ENCODE assay signal across 9 cellular contexts in genomic region chr9:74499111-74499601, GRCh38. TPM values are rescaled to one million over a fixed set of nuclear protein-coding genes. Genes with fewer than 3 reads are reported as not detected.
DNase-seq lines count a peak whose midpoint lies in the region; ATAC-seq, FAIRE-seq and TF ChIP-seq lines count a peak whose summit lies in the region.
"Had no signal": no experiment of that assay in that cellular context is flagged by ENCODE, and none has a peak within 500 bp of the region (broad histone marks: within the 10 kb centered on the region; RNA-seq: fewer than 3 reads in every experiment).

No MANE protein-coding gene starts in this region.

- peak overlapping the region; percentile 63 to 69 for H3K4me3 ChIP-seq in ascending aorta
- H3K4me3 ChIP-seq in kidney (ENCODE audit: low read length in 2 of 2), result peak overlapping the region; percentile 36 to 90
- H3K4me3 ChIP-seq in suprapubic skin, result peak overlapping the region; percentile 54
- no peak overlapping the region for H3K4me3 ChIP-seq in small intestine (ENCODE audit: low read depth in 1 of 2, low read length in 2 of 2)

- H3K9me3 Mint-ChIP-seq in T-helper 2 cell treated with Interferon-gamma antibody and Interleukin-4, amounts not matched to agents 5 μg/mL and 100 μg/mL, for 36 hours, result no peaks in the 10 kb centered on the region

- H3K9me3 ChIP-seq in ascending aorta (no peaks in the 10 kb centered on the region), kidney (ENCODE audit: control insufficient read depth in 1 of 2, low read length in 2 of 2) (no peaks in the 10 kb centered on the region), suprapubic skin (no peaks in the 10 kb centered on the region), small intestine (ENCODE audit: control insufficient read depth, low read depth) (no peaks in the 10 kb centered on the region)

- no peaks in the 10 kb centered on the region for H3K36me3 ChIP-seq in ascending aorta
- H3K36me3 ChIP-seq in kidney (ENCODE audit: control insufficient read depth in 1 of 2, insufficient read depth in 2 of 2, low read length in 2 of 2), result no peaks in the 10 kb centered on the region
- H3K36me3 ChIP-seq in suprapubic skin, result no peaks in the 10 kb centered on the region
- H3K36me3 ChIP-seq in small intestine (ENCODE audit: control insufficient read depth in 2 of 2, insufficient read depth in 2 of 2, low read length in 2 of 2), result no peaks in the 10 kb centered on the region

- H3K9ac ChIP-seq in kidney (ENCODE audit: low read length in 2 of 2), result no peak overlapping the region

- no peak overlapping the region for H3K27ac ChIP-seq in ascending aorta
- H3K27ac ChIP-seq in kidney (ENCODE audit: low read depth in 2 of 2, low read length in 2 of 2), result no peak overlapping the region
- H3K27ac ChIP-seq in suprapubic skin, result no peak overlapping the region
- no peak overlapping the region for H3K27ac ChIP-seq in small intestine (ENCODE audit: low read depth in 1 of 2, low read length in 1 of 2)
- H3K27ac ChIP-seq: epithelial cell of prostate had no signal

- H3K4me1 ChIP-seq in ascending aorta, result peaks cover 5 to 13% of the 10 kb centered on the region in 2 donors
- H3K4me1 ChIP-seq in kidney (ENCODE audit: control insufficient read depth in 1 of 2, insufficient read depth in 1 of 2, low read depth in 1 of 2, low read length in 2 of 2), result peaks cover 0 to 10% of the 10 kb centered on the region in 2 donors
- peaks cover 42% of the 10 kb centered on the region for H3K4me1 ChIP-seq in suprapubic skin
- peaks cover 0 to 2% of the 10 kb centered on the region in 2 donors for H3K4me1 ChIP-seq in small intestine (ENCODE audit: control insufficient read depth in 2 of 2, insufficient read depth in 1 of 2, low read depth in 1 of 2, low read length in 1 of 2)

- peaks cover 6% of the 10 kb centered on the region for H3K36me3 Mint-ChIP-seq in T-helper 2 cell treated with Interferon-gamma antibody and Interleukin-4, amounts not matched to agents 5 μg/mL and 100 μg/mL, for 36 hours (ENCODE audit: low read depth)

- WGBS in suprapubic skin, result under 1% methylated on average over 18 of the region's 19 CpGs
- 2 to 12% (median 8%) methylated on average over 19 of the region's 19 CpGs for WGBS in small intestine, 3 donors

- no peak for TF ChIP-seq POLR2A in suprapubic skin (IDR thresholded peaks at IDR 0.05)

- DNase-seq in T-helper 2 cell treated with Interferon-gamma antibody and Interleukin-4, amounts not matched to agents 5 μg/mL and 100 μg/mL, for 36 hours (ENCODE audit: low spot score), result no peak
- no peak for DNase-seq in T-helper 2 cell
- DNase-seq in ascending aorta (ENCODE audit: low spot score in 2 of 2), result no peak
- DNase-seq in kidney, result peak; percentile 48
- DNase-seq in suprapubic skin (ENCODE audit: low spot score in 2 of 2), result no peak
- DNase-seq in small intestine, result no peak

- H3K27me3 ChIP-seq in ascending aorta (no peaks in the 10 kb centered on the region), suprapubic skin (peaks cover 58% of the 10 kb centered on the region), small intestine (ENCODE audit: control insufficient read depth in 2 of 2, insufficient read depth in 2 of 2, low read length in 2 of 2) (peaks cover 0 to 37% of the 10 kb centered on the region in 2 donors)

- peaks cover 69% of the 10 kb centered on the region for H3K27me3 Mint-ChIP-seq in T-helper 2 cell treated with Interferon-gamma antibody and Interleukin-4, amounts not matched to agents 5 μg/mL and 100 μg/mL, for 36 hours (ENCODE audit: low read depth)

- H3K4me3 Mint-ChIP-seq in T-helper 2 cell treated with Interferon-gamma antibody and Interleukin-4, amounts not matched to agents 5 μg/mL and 100 μg/mL, for 36 hours, result peak overlapping the region; percentile 71

- TF ChIP-seq EP300 in suprapubic skin (IDR thresholded peaks at IDR 0.05), result no peak

- FAIRE-seq in kidney (lab: Jason Lieb, UNC), result no peak
- no peak for FAIRE-seq in small intestine (lab: Jason Lieb, UNC)

- H3K4me1 Mint-ChIP-seq in T-helper 2 cell treated with Interferon-gamma antibody and Interleukin-4, amounts not matched to agents 5 μg/mL and 100 μg/mL, for 36 hours (ENCODE audit: low read depth), result peaks cover 23% of the 10 kb centered on the region

- ATAC-seq in GM19463 (IDR thresholded peaks at IDR 0.05; ENCODE audit: unreplicated experiment) (no peak), HG03469 (IDR thresholded peaks at IDR 0.05; ENCODE audit: unreplicated experiment) (no peak)

- intact Hi-C loops in ascending aorta (cut with DNase I), result no loop called here
- intact Hi-C loops in kidney (cut with DNase I), result no loop called here

- TF ChIP-seq CTCF in ascending aorta (IDR thresholded peaks at IDR 0.05) (no peak), kidney (IDR thresholded peaks at IDR 0.05; ENCODE audit: borderline replicate concordance, extremely low read depth, insufficient read depth) (no peak), suprapubic skin (IDR thresholded peaks at IDR 0.05) (no peak)

- no peak overlapping the region for H3K27ac Mint-ChIP-seq in T-helper 2 cell treated with Interferon-gamma antibody and Interleukin-4, amounts not matched to agents 5 μg/mL and 100 μg/mL, for 36 hours

RNA-seq across cellular contexts. Expression of gene RORB, which starts 2.0 kb away (rescaled TPM):
- total RNA-seq in ascending aorta, result 0.21 TPM
- 0.41 TPM for total RNA-seq in kidney
- 0.11 TPM for polyA plus RNA-seq in kidney (ENCODE audit: insufficient read depth, low read depth, low replicate concordance)
- under 1 TPM; 0.25 to 0.72 (median 0.50) TPM for total RNA-seq in suprapubic skin
- under 1 TPM in 2 of 3 donors, not detected in 1; 0.01 to 0.27 TPM for polyA plus RNA-seq in small intestine

Comparison
In these comparisons a context has a peak if more than half of its experiments do, and no peak if none do; other contexts are left out.
1. H3K4me3 ChIP-seq: peak in ascending aorta (2 of 2), kidney (2 of 2) and suprapubic skin (single experiment); none in small intestine (0 of 2).